14 cellular contexts compared by ENCODE assay signal in the genomic region with DNA sequence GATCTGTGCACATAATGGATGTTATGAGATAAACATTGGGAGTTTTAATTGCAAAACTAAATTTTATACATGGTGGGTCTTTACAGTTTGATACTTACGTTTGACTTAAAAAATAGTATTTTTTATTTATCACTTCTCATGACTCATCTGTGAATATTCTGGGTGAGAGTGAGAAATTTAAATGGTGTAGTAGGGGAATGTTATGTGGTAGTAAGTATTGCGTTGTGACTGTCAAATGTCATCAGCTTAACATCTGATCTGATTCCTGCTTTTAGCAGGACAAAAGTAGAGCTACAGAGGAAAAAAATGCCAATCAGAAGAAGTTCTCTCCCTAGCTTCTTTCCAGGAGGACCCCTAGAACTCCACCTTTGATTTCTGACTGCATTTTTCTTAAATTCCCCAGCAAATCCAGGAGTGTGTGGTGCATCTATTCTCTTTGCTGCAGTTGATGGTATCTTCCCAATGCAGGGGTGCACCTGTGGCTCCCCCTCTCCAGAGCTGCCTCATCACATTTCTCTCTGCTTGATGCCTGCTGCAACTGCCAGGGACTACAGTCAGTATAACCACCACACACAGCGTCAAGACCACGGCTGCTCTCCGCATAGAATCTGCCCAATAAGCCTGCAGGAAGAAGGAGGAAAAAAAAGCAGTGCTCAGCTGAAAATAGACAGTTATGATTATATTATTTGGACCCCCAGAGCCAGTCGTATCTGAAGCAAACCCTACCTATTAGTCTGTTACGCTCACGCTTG.
A peak's percentile ranks its signal among the peaks of the same experiment; 100 is the strongest.
DNase-seq lines count a peak whose midpoint lies in the region; ATAC-seq and TF ChIP-seq lines count a peak whose summit lies in the region.
"Had no signal": no experiment of that assay in that cellular context is flagged by ENCODE, and none has a peak within 500 bp of the region (broad histone marks: within the 10 kb centered on the region; RNA-seq: fewer than 3 reads in every experiment).

No MANE protein-coding gene starts in this region.

- no peak overlapping the region for H3K9ac ChIP-seq in IMR-90 (ENCODE audit: low read depth, low read length)
- H3K9ac ChIP-seq: BLaER1 treated with 17β-estradiol and CSF1 and Interleukin-3, amounts not matched to agents 10 nM and 100 nM had no signal

- H2BK5ac ChIP-seq in IMR-90 (ENCODE audit: low read depth, low read length, poor library complexity, severe bottlenecking), result peak overlapping the region; percentile 96

- no peaks in the 10 kb centered on the region for H4K20me1 ChIP-seq in IMR-90 (ENCODE audit: insufficient read depth, low read length)
- H4K20me1 ChIP-seq: BLaER1 treated with 17β-estradiol and CSF1 and Interleukin-3, amounts not matched to agents 10 nM and 100 nM had no signal

- peak overlapping the region; percentile 90 for H3K4ac ChIP-seq in IMR-90 (ENCODE audit: low read depth, low read length)

- H3K9me3 ChIP-seq in IMR-90 (ENCODE audit: control insufficient read depth, insufficient read depth, low read length) (peaks cover 6% of the 10 kb centered on the region), ascending aorta (no peaks in the 10 kb centered on the region)
- H3K9me3 ChIP-seq: HAP-1 had no signal

- no peak overlapping the region for H2AK9ac ChIP-seq in IMR-90 (replicated peaks; ENCODE audit: low read depth, low read length, poor library complexity)

- intact Hi-C loops in activated CD4-positive, alpha-beta T cell treated with anti-CD3 and anti-CD28 coated beads, Interleukin-2, amount 10 ng/mL, durations not matched to agents 24 days and 14 days (cut with micrococcal nuclease), result no loop called here
- intact Hi-C loops in activated naive CD4-positive, alpha-beta T cell treated with anti-CD3 and anti-CD28 coated beads for 36 hours (cut with micrococcal nuclease), result no loop called here
- intact Hi-C loops in IMR-90 (cut with micrococcal nuclease) (loop anchor here (5.0 kb wide), 2 partner anchors 62 to 172 kb away; no protein-coding TSS in a partner anchor), ascending aorta (cut with DNase I) (no loop called here)

- peak overlapping the region; percentile 95 for H2AK5ac ChIP-seq in IMR-90 (ENCODE audit: low read depth, low read length)

- H3K36me3 Mint-ChIP-seq in activated CD4-positive, alpha-beta T cell treated with anti-CD3 and anti-CD28 coated beads, Interleukin-2, amount 10 ng/mL, durations not matched to agents 24 days and 14 days (ENCODE audit: low read depth), result peaks cover 71% of the 10 kb centered on the region
- H3K36me3 Mint-ChIP-seq in activated CD4-positive, alpha-beta T cell treated with anti-CD3 and anti-CD28 coated beads, Interleukin-2, amount 10 ng/mL, durations not matched to agents 7 days and 5 days (ENCODE audit: low read depth), result peaks cover 50% of the 10 kb centered on the region
- no peaks in the 10 kb centered on the region for H3K36me3 Mint-ChIP-seq in activated naive CD4-positive, alpha-beta T cell treated with anti-CD3 and anti-CD28 coated beads for 36 hours (ENCODE audit: low read depth)
- peaks cover 16% of the 10 kb centered on the region for H3K36me3 Mint-ChIP-seq in activated naive CD8-positive, alpha-beta T cell treated with anti-CD3 and anti-CD28 coated beads for 36 hours
- H3K36me3 Mint-ChIP-seq: CD8-positive, alpha-beta T cell had no signal

- dilution Hi-C loops in IMR-90 (cut with HindIII; ENCODE audit: low sequenced_read_pairs, unreplicated experiment), result no loop called here

- no peaks in the 10 kb centered on the region for H3K27me3 ChIP-seq in IMR-90 (ENCODE audit: control insufficient read depth, insufficient read depth, low read length)
- no peaks in the 10 kb centered on the region for H3K27me3 ChIP-seq in ascending aorta
- H3K27me3 ChIP-seq: BLaER1 treated with 17β-estradiol and CSF1 and Interleukin-3, amounts not matched to agents 10 nM and 100 nM had no signal

- H2BK20ac ChIP-seq in IMR-90 (ENCODE audit: low read depth, low read length), result peak overlapping the region; percentile 98

- peak overlapping the region; percentile 96; the same call in 1 of the 2 replicates for H4K5ac ChIP-seq in IMR-90 (ENCODE audit: low read depth, low read length)

- no peak overlapping the region for H3K56ac ChIP-seq in IMR-90 (ENCODE audit: extremely low read depth, insufficient read depth, low read length)

- peak overlapping the region; percentile 15 for H3K4me3 Mint-ChIP-seq in activated CD4-positive, alpha-beta T cell treated with anti-CD3 and anti-CD28 coated beads, Interleukin-2, amount 10 ng/mL, durations not matched to agents 24 days and 14 days
- H3K4me3 Mint-ChIP-seq in activated CD4-positive, alpha-beta T cell treated with anti-CD3 and anti-CD28 coated beads, Interleukin-2, amount 10 ng/mL, durations not matched to agents 7 days and 5 days, result no peak overlapping the region
- no peak overlapping the region for H3K4me3 Mint-ChIP-seq in activated naive CD4-positive, alpha-beta T cell treated with anti-CD3 and anti-CD28 coated beads for 36 hours
- H3K4me3 Mint-ChIP-seq in activated naive CD8-positive, alpha-beta T cell treated with anti-CD3 and anti-CD28 coated beads for 36 hours, result no peak overlapping the region
- H3K4me3 Mint-ChIP-seq: B cell; CD8-positive, alpha-beta T cell had no signal

- H3K79me1 ChIP-seq in IMR-90 (ENCODE audit: low read depth in 1 of 2, low read length in 2 of 2), result 0 out of 4 replicates have a peak, but pooled peaks cover 0 to 3% of the 10 kb centered on the region in 2 experiments

- TF ChIP-seq POLR2A in IMR-90 (IDR thresholded peaks at IDR 0.05; ENCODE audit: low read depth, low read length), result no peak

- H2BK15ac ChIP-seq in IMR-90 (ENCODE audit: low read depth, low read length), result peak overlapping the region; percentile 86; the same call in 2 of the 3 replicates

- no peak overlapping the region for H2AFZ ChIP-seq in IMR-90 (replicated peaks; ENCODE audit: low read length, poor library complexity)

- peak overlapping the region; percentile 95 for H4K91ac ChIP-seq in IMR-90 (ENCODE audit: insufficient read depth, low read depth, low read length)

- CTCF ChIA-PET in activated CD4-positive, alpha-beta T cell treated with anti-CD3 and anti-CD28 coated beads, Interleukin-2, amount 10 ng/mL, durations not matched to agents 7 days and 5 days (lab: Charles Lee), result interaction anchor here (1.0 to 1.6 kb wide), 3 partner anchors 8 to 12 kb away, joined by 3 to 4 read pairs (median 3); no protein-coding TSS in a partner anchor
- CTCF ChIA-PET in activated naive CD4-positive, alpha-beta T cell treated with anti-CD3 and anti-CD28 coated beads for 36 hours (lab: Charles Lee), result interaction anchor here (1.2 kb wide), 1 partner anchor 17 kb away, joined by 3 read pairs; no protein-coding TSS in a partner anchor
- CTCF ChIA-PET in IMR-90 (lab: Yijun Ruan, JAX), result interaction anchor here (1.3 kb wide), 1 partner anchor 177 kb away, joined by 3 read pairs; no protein-coding TSS in a partner anchor

- peak overlapping the region; percentile 91 for H3K14ac ChIP-seq in IMR-90 (replicated peaks; ENCODE audit: low read depth, low read length)

- H3K4me3 ChIP-seq in IMR-90 (ENCODE audit: insufficient read depth, low read depth, low read length) (no peak overlapping the region), ascending aorta (no peak overlapping the region)
- H3K4me3 ChIP-seq: BLaER1 treated with 17β-estradiol and CSF1 and Interleukin-3, amounts not matched to agents 10 nM and 100 nM; HAP-1 had no signal

- H3K27me3 Mint-ChIP-seq in activated CD4-positive, alpha-beta T cell treated with anti-CD3 and anti-CD28 coated beads, Interleukin-2, amount 10 ng/mL, durations not matched to agents 24 days and 14 days, result no peaks in the 10 kb centered on the region
- H3K27me3 Mint-ChIP-seq in activated CD4-positive, alpha-beta T cell treated with anti-CD3 and anti-CD28 coated beads, Interleukin-2, amount 10 ng/mL, durations not matched to agents 7 days and 5 days, result peaks cover 2% of the 10 kb centered on the region
- H3K27me3 Mint-ChIP-seq in activated naive CD4-positive, alpha-beta T cell treated with anti-CD3 and anti-CD28 coated beads for 36 hours (ENCODE audit: low read depth), result peaks cover 15% of the 10 kb centered on the region
- H3K27me3 Mint-ChIP-seq in activated naive CD8-positive, alpha-beta T cell treated with anti-CD3 and anti-CD28 coated beads for 36 hours, result peaks cover 12% of the 10 kb centered on the region

- H3K9me3 Mint-ChIP-seq in activated CD4-positive, alpha-beta T cell treated with anti-CD3 and anti-CD28 coated beads, Interleukin-2, amount 10 ng/mL, durations not matched to agents 24 days and 14 days, result peaks cover 16% of the 10 kb centered on the region
- peaks cover 9% of the 10 kb centered on the region for H3K9me3 Mint-ChIP-seq in activated CD4-positive, alpha-beta T cell treated with anti-CD3 and anti-CD28 coated beads, Interleukin-2, amount 10 ng/mL, durations not matched to agents 7 days and 5 days
- H3K9me3 Mint-ChIP-seq in activated naive CD4-positive, alpha-beta T cell treated with anti-CD3 and anti-CD28 coated beads for 36 hours, result no peaks in the 10 kb centered on the region
- no peaks in the 10 kb centered on the region for H3K9me3 Mint-ChIP-seq in activated naive CD8-positive, alpha-beta T cell treated with anti-CD3 and anti-CD28 coated beads for 36 hours
- H3K9me3 Mint-ChIP-seq: CD8-positive, alpha-beta T cell had no signal

- in situ Hi-C loops in IMR-90 (cut with MboI; ENCODE audit: low sequenced_read_pairs), result no loop called here

- POLR2A ChIA-PET in activated CD4-positive, alpha-beta T cell treated with anti-CD3 and anti-CD28 coated beads, Interleukin-2, amount 10 ng/mL, durations not matched to agents 7 days and 5 days (lab: Charles Lee), result no interaction called here
- POLR2A ChIA-PET in IMR-90 (lab: Charles Lee; ENCODE audit: unreplicated experiment), result no interaction called here

- H3K27ac ChIP-seq in IMR-90 (ENCODE audit: insufficient read depth, low read length), result no peak overlapping the region
- no peak overlapping the region for H3K27ac ChIP-seq in ascending aorta
- H3K27ac ChIP-seq: BLaER1 treated with 17β-estradiol and CSF1 and Interleukin-3, amounts not matched to agents 10 nM and 100 nM had no signal

- 100% methylated on average over 1 of the region's 8 CpGs; no CpG with 5 or more reads in 1 of the 2 experiments for WGBS in IMR-90 (ENCODE audit: extremely low coverage in 2 of 2, insufficient read length in 1 of 2), 2 experiments

- H3K18ac ChIP-seq in IMR-90 (ENCODE audit: low read depth, low read length), result peak overlapping the region; percentile 99; the same call in 1 of the 2 replicates

- H3K27ac Mint-ChIP-seq in activated CD4-positive, alpha-beta T cell treated with anti-CD3 and anti-CD28 coated beads, Interleukin-2, amount 10 ng/mL, durations not matched to agents 24 days and 14 days, result peak overlapping the region; percentile 45
- no peak overlapping the region for H3K27ac Mint-ChIP-seq in activated CD4-positive, alpha-beta T cell treated with anti-CD3 and anti-CD28 coated beads, Interleukin-2, amount 10 ng/mL, durations not matched to agents 7 days and 5 days
- H3K27ac Mint-ChIP-seq in activated naive CD4-positive, alpha-beta T cell treated with anti-CD3 and anti-CD28 coated beads for 36 hours, result peak overlapping the region; percentile 55
- peak overlapping the region; percentile 32 for H3K27ac Mint-ChIP-seq in activated naive CD8-positive, alpha-beta T cell treated with anti-CD3 and anti-CD28 coated beads for 36 hours
- H3K27ac Mint-ChIP-seq: B cell; CD8-positive, alpha-beta T cell had no signal

- no peak for TF ChIP-seq RAD21 in IMR-90 (IDR thresholded peaks at IDR 0.05; ENCODE audit: low read length)

- no TSS peak for BruUV-seq in IMR-90 (replicated peaks; lab: Mats Ljungman, UMichigan)

- H3K9me1 ChIP-seq in IMR-90 (ENCODE audit: insufficient read depth, low read length), result no peaks in the 10 kb centered on the region

- H3K4me1 Mint-ChIP-seq in activated CD4-positive, alpha-beta T cell treated with anti-CD3 and anti-CD28 coated beads, Interleukin-2, amount 10 ng/mL, durations not matched to agents 24 days and 14 days, result peaks cover 27% of the 10 kb centered on the region
- peaks cover 8% of the 10 kb centered on the region for H3K4me1 Mint-ChIP-seq in activated CD4-positive, alpha-beta T cell treated with anti-CD3 and anti-CD28 coated beads, Interleukin-2, amount 10 ng/mL, durations not matched to agents 7 days and 5 days
- H3K4me1 Mint-ChIP-seq in activated naive CD4-positive, alpha-beta T cell treated with anti-CD3 and anti-CD28 coated beads for 36 hours (ENCODE audit: low read depth), result peaks cover 16% of the 10 kb centered on the region
- H3K4me1 Mint-ChIP-seq in activated naive CD8-positive, alpha-beta T cell treated with anti-CD3 and anti-CD28 coated beads for 36 hours, result peaks cover 11% of the 10 kb centered on the region
- H3K4me1 Mint-ChIP-seq: B cell had no signal

- TF ChIP-seq CTCF in IMR-90 (conservative IDR thresholded peaks at IDR 0.05; ENCODE audit: low read depth, low read length) (no peak), ascending aorta (IDR thresholded peaks at IDR 0.05) (no peak)

- ATAC-seq in IMR-90 (ENCODE audit: low read depth) (no peak), HG02610 (IDR thresholded peaks at IDR 0.05; ENCODE audit: unreplicated experiment) (no peak)
- ATAC-seq: CD8-positive, alpha-beta T cell had no signal

- H3K4me2 ChIP-seq in IMR-90 (ENCODE audit: low read depth, low read length), result no peak overlapping the region
- H3K4me2 ChIP-seq: BLaER1 treated with 17β-estradiol and CSF1 and Interleukin-3, amounts not matched to agents 10 nM and 100 nM had no signal

- peak overlapping the region; percentile 82 to 96; a peak in 3 of 4 replicates for H4K8ac ChIP-seq in IMR-90 (ENCODE audit: low read depth in 2 of 2, low read length in 2 of 2)

- H2BK120ac ChIP-seq in IMR-90 (ENCODE audit: low read depth, low read length), result peak overlapping the region; percentile 97

- H3K4me1 ChIP-seq in IMR-90 (ENCODE audit: control insufficient read depth, insufficient read depth, low read length), result peaks cover 13% of the 10 kb centered on the region; the same call in 1 of the 2 replicates
- H3K4me1 ChIP-seq in ascending aorta, result no peaks in the 10 kb centered on the region
- H3K4me1 ChIP-seq: HAP-1 had no signal

- no peak overlapping the region; the same call in 1 of the 2 replicates for H3K23ac ChIP-seq in IMR-90 (ENCODE audit: low read depth, low read length)

- no peaks in the 10 kb centered on the region for H3K36me3 ChIP-seq in IMR-90 (ENCODE audit: control insufficient read depth, insufficient read depth, low read length)
- no peaks in the 10 kb centered on the region for H3K36me3 ChIP-seq in ascending aorta
- H3K36me3 ChIP-seq: HAP-1 had no signal

- no peak for DNase-seq in activated CD4-positive, alpha-beta T cell treated with anti-CD3 and anti-CD28 coated beads, Interleukin-2, amount 10 ng/mL, durations not matched to agents 24 days and 14 days
- no peak for DNase-seq in activated CD4-positive, alpha-beta T cell treated with anti-CD3 and anti-CD28 coated beads, Interleukin-2, amount 10 ng/mL, durations not matched to agents 7 days and 5 days
- DNase-seq in activated naive CD4-positive, alpha-beta T cell treated with anti-CD3 and anti-CD28 coated beads for 36 hours, result no peak
- DNase-seq in activated naive CD4-positive, alpha-beta T cell treated with Interleukin-2 at 50 U/mL for 16 hours, result no peak
- no peak for DNase-seq in IMR-90
- DNase-seq in activated naive CD8-positive, alpha-beta T cell treated with anti-CD3 and anti-CD28 coated beads for 36 hours, result no peak
- no peak for DNase-seq in ascending aorta (ENCODE audit: low spot score in 2 of 2)
- DNase-seq: Calu3; CD8-positive, alpha-beta T cell; DMS79 treated with DMSO at 0.1 percent for 48 hours had no signal
